9 cellular contexts compared by ENCODE assay signal in the genomic region with DNA sequence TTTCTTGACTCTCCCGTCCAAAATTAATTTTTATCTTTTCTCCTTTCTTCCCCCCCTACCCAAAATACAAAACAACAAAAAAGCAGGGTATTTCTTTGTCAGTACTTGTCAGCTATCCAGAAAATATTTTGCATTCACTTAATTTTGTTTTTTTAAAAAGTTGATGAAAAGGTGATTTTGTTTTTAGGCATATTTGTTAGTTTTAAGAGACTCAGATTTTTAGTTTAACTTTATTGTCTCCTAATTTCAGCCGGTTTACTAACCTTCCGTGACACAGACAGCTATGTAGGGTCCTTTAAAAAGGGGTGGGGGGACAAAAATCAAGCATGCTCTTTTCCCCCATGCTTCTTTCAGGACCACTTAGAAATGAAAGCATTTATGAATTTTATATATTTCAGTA. TPM values are rescaled to one million over a fixed set of nuclear protein-coding genes. Genes with fewer than 3 reads are reported as not detected.
DNase-seq lines count a peak whose midpoint lies in the region; ATAC-seq, FAIRE-seq and TF ChIP-seq lines count a peak whose summit lies in the region.
"Had no signal": no experiment of that assay in that cellular context is flagged by ENCODE, and none has a peak within 500 bp of the region (broad histone marks: within the 10 kb centered on the region; RNA-seq: fewer than 3 reads in every experiment).

No MANE protein-coding gene starts in this region.

- ATAC-seq in left colon (no peak), HG02623 (IDR thresholded peaks at IDR 0.05; ENCODE audit: unreplicated experiment) (no peak), GM18870 (IDR thresholded peaks at IDR 0.05; ENCODE audit: unreplicated experiment) (no peak)

- H3K9me3 ChIP-seq in MG63 (no peaks in the 10 kb centered on the region), stomach (no peaks in the 10 kb centered on the region)

- no peak for TF ChIP-seq POLR2A in stomach (IDR thresholded peaks at IDR 0.05)

- intact Hi-C loops in stomach (cut with DNase I; ENCODE audit: low total_unique reads) (no loop called here), left colon (cut with DNase I, micrococcal nuclease) (loop anchor here in 1 of 2 donors (10.0 kb wide), 1 partner anchor 224 kb away; no protein-coding TSS in a partner anchor)

- H3K27me3 ChIP-seq in MG63 (peaks cover 45% of the 10 kb centered on the region), bronchial epithelial cell (ENCODE audit: control insufficient read depth, insufficient read depth, low read length) (no peaks in the 10 kb centered on the region), layer of hippocampus (ENCODE audit: control insufficient read depth, insufficient read depth, low read length) (no peaks in the 10 kb centered on the region), stomach (peaks cover 0 to 7% (median 0%) of the 10 kb centered on the region in 3 donors)

- DNase-seq in MG63 (no peak), bronchial epithelial cell (ENCODE audit: low read depth) (no peak), stomach (no peak), left colon (no peak), NOMO-1 treated with DMSO at 0.1 percent for 48 hours (lab: John Stamatoyannopoulos, UW; ENCODE audit: unreplicated experiment) (no peak)
- DNase-seq: activated gamma-delta T cell had no signal

- H3K27ac ChIP-seq in layer of hippocampus (ENCODE audit: low read depth, low read length), result peak overlapping the region; percentile 46
- peak overlapping the region in 4 of 5 donors; percentile 78 to 87 (median 83) for H3K27ac ChIP-seq in stomach

- TF ChIP-seq EP300 in stomach (IDR thresholded peaks at IDR 0.05), result no peak

- peaks cover 8 to 48% (median 29%) of the 10 kb centered on the region in 4 donors for H3K4me1 ChIP-seq in stomach

- TF ChIP-seq CTCF in bronchial epithelial cell (IDR thresholded peaks at IDR 0.05; ENCODE audit: insufficient read depth, low read length, severe bottlenecking) (no peak), stomach (IDR thresholded peaks at IDR 0.05) (no peak)

- 1 to 5% (median 4%) methylated on average over 3 of the region's 3 CpGs for whole genome bisulfite sequencing in stomach, 5 donors

- FAIRE-seq in bronchial epithelial cell (lab: Jason Lieb, UNC), result no peak

- H3K36me3 ChIP-seq in MG63 (no peaks in the 10 kb centered on the region), bronchial epithelial cell (ENCODE audit: control insufficient read depth, insufficient read depth, low read length) (no peaks in the 10 kb centered on the region), stomach (no peaks in the 10 kb centered on the region)

- H3K4me3 ChIP-seq in MG63 (peak overlapping the region; percentile 35), bronchial epithelial cell (ENCODE audit: low read depth, low read length) (peak overlapping the region; percentile 53), stomach (peak overlapping the region; percentile 79 to 89 (median 80))

RNA-seq across cellular contexts. Expression of a gene that starts 1.5 kb away (rescaled TPM):
- 0.36 and 0.81 TPM in 2 replicates for total RNA-seq in MG63 (2014; rRNA removed; shearing (Covaris generic); ENCODE audit: low replicate concordance)
- total RNA-seq in bronchial epithelial cell (2.9 and 3.2 TPM in 2 replicates), stomach (100 to 1,000 TPM in 1 of 5 donors, 10 to 100 TPM in 4; 11.6 to 113 (median 31.0) TPM), left colon (10 to 100 TPM; 55.4 to 56.2 TPM)
- polyA plus RNA-seq in stomach, result 10 to 100 TPM; 11.0 to 15.6 (median 12.3) TPM
